1 cellular context compared by ENCODE assay signal in the genomic region with DNA sequence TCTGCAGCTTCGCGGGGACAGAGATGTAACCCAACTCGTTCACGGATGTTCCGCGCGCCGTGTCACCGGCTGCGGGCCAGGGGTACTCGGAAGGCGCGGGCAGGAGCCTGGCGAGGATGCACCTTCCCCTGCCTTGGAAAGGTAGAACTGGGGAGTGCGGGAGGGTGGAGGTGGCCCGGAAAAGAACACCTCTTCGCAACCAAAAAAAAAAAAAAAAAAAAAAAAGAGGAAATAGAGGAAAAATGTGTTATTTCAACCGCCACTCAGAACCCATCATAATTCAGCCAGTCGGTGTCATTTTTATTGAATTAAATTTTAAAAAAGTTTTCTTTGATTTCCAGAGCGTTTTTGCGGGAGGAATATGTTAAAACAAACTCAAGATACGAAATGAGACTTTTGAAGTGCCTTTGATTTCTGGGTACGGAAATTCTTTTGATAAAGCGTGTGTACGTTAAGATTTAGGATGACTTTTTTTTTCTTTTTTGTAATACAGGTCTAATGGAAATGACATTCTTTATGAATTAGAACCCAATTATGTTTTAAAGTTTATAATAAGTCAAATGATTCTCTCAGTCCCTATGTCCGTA.
A peak's percentile ranks its signal among the peaks of the same experiment; 100 is the strongest.
TF ChIP-seq lines count a peak whose summit lies in the region.

No MANE protein-coding gene starts in this region.

TF ChIP-seq in GM12878, 131 proteins besides CTCF, POLR2A, EP300 and RAD21 (continues in another document):
- TF ChIP-seq SIN3A (IDR thresholded peaks at IDR 0.05; ENCODE audit: low read depth, low read length) (no peak), ZNF217 (IDR thresholded peaks at IDR 0.05) (no peak), SUZ12 (IDR thresholded peaks at IDR 0.05; ENCODE audit: unreplicated experiment) (no peak), CHD2 (IDR thresholded peaks at IDR 0.05; ENCODE audit: borderline replicate concordance, low read depth, low read length) (no peak), IRF4 (IDR thresholded peaks at IDR 0.05; ENCODE audit: low read depth, low read length) (no peak), CBFB (IDR thresholded peaks at IDR 0.05; ENCODE audit: low read depth) (no peak), SMAD1 (IDR thresholded peaks at IDR 0.05; ENCODE audit: low read depth, partially characterized antibody) (peak; percentile 52), HDAC6 (IDR thresholded peaks at IDR 0.05; ENCODE audit: unreplicated experiment) (no peak), SIX5 (IDR thresholded peaks at IDR 0.05; ENCODE audit: low read depth, low read length, severe bottlenecking) (no peak), ZZZ3 (IDR thresholded peaks at IDR 0.05; ENCODE audit: control insufficient read depth, insufficient read length, low read depth) (no peak), TARDBP (IDR thresholded peaks at IDR 0.05; ENCODE audit: borderline replicate concordance) (no peak), RB1 (IDR thresholded peaks at IDR 0.05; ENCODE audit: borderline replicate concordance) (no peak), BHLHE40 (IDR thresholded peaks at IDR 0.05; ENCODE audit: borderline replicate concordance in 1 of 2, low read depth in 2 of 2, low read length in 1 of 2) (peak in 1 of 2 experiments; percentile 17; a peak in 1 of 4 replicates), DPF2 (IDR thresholded peaks at IDR 0.05) (peak; percentile 70), PAX5 (IDR thresholded peaks at IDR 0.05; ENCODE audit: borderline replicate concordance, low read depth, low read length) (no peak), POU2F2 (IDR thresholded peaks at IDR 0.05; ENCODE audit: borderline replicate concordance, low read depth, low read length) (no peak), IKZF1 (conservative IDR thresholded peaks at IDR 0.05) (peak; percentile 79), NBN (IDR thresholded peaks at IDR 0.05) (no peak; the same call in none of the 2 replicates), KDM1A (IDR thresholded peaks at IDR 0.05; ENCODE audit: borderline replicate concordance) (no peak), MTA2 (IDR thresholded peaks at IDR 0.05; ENCODE audit: low read depth) (no peak), YBX1 (IDR thresholded peaks at IDR 0.05) (no peak), BCL11A (IDR thresholded peaks at IDR 0.05; ENCODE audit: low read depth, low read length) (no peak), RFX5 (IDR thresholded peaks at IDR 0.05; ENCODE audit: low read depth, low read length) (no peak), CHD1 (IDR thresholded peaks at IDR 0.05; ENCODE audit: low read depth, low read length) (peak; percentile 41; the same call in 1 of the 2 replicates), NR2C1 (IDR thresholded peaks at IDR 0.05) (no peak), RELA (IDR thresholded peaks at IDR 0.05; ENCODE audit: borderline replicate concordance, partially characterized antibody) (no peak), JUND (IDR thresholded peaks at IDR 0.05; ENCODE audit: low read depth, low read length) (0 out of 2 replicates have a peak, but pooled peaks have one; percentile 19), PML (IDR thresholded peaks at IDR 0.05; ENCODE audit: low read length) (no peak; the same call in 1 of the 2 replicates), NFXL1 (IDR thresholded peaks at IDR 0.05; ENCODE audit: borderline replicate concordance) (no peak), SP1 (IDR thresholded peaks at IDR 0.05; ENCODE audit: low read depth, low read length) (no peak), CBX5 (IDR thresholded peaks at IDR 0.05; ENCODE audit: low read depth) (peak; percentile 55; the same call in 1 of the 2 replicates), ATF7 (IDR thresholded peaks at IDR 0.05; ENCODE audit: low read depth) (peak; percentile 34; the same call in 1 of the 2 replicates), STAT3 (IDR thresholded peaks at IDR 0.05; ENCODE audit: low read depth, low read length) (no peak), MTA3 (IDR thresholded peaks at IDR 0.05; ENCODE audit: borderline replicate concordance, low read length) (no peak), CEBPB (IDR thresholded peaks at IDR 0.05; ENCODE audit: borderline replicate concordance in 1 of 2, low read depth in 2 of 2, low read length in 2 of 2) (no peak), ZNF24 (IDR thresholded peaks at IDR 0.05) (no peak), MEF2B (IDR thresholded peaks at IDR 0.05; ENCODE audit: partially characterized antibody, poor library complexity, severe bottlenecking) (peak; percentile 10), TAF1 (IDR thresholded peaks at IDR 0.05; ENCODE audit: borderline replicate concordance, low read depth, low read length) (no peak), NR2F1 (conservative IDR thresholded peaks at IDR 0.05) (no peak), TCF7 (IDR thresholded peaks at IDR 0.05; ENCODE audit: borderline replicate concordance) (no peak), FOS (IDR thresholded peaks at IDR 0.05; ENCODE audit: borderline replicate concordance, extremely low read depth, insufficient read length) (no peak), STAT1 (conservative IDR thresholded peaks at IDR 0.05) (no peak), EGR1 (IDR thresholded peaks at IDR 0.05; ENCODE audit: borderline replicate concordance in 1 of 2, low read depth in 2 of 2, low read length in 2 of 2) (peak in 1 of 2 experiments; percentile 46; a peak in 1 of 3 replicates), CREM (IDR thresholded peaks at IDR 0.05; ENCODE audit: low read depth) (no peak), ETV6 (conservative IDR thresholded peaks at IDR 0.05 in 1 of 2, IDR thresholded peaks at IDR 0.05 in 1 of 2; ENCODE audit: borderline replicate concordance in 1 of 2, low read depth in 1 of 2) (no peak)
- TF ChIP-seq, protein P1, sequence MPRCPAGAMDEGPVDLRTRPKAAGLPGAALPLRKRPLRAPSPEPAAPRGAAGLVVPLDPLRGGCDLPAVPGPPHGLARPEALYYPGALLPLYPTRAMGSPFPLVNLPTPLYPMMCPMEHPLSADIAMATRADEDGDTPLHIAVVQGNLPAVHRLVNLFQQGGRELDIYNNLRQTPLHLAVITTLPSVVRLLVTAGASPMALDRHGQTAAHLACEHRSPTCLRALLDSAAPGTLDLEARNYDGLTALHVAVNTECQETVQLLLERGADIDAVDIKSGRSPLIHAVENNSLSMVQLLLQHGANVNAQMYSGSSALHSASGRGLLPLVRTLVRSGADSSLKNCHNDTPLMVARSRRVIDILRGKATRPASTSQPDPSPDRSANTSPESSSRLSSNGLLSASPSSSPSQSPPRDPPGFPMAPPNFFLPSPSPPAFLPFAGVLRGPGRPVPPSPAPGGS (IDR thresholded peaks at IDR 0.05; ENCODE audit: borderline replicate concordance, insufficient read depth, low read depth, low read length, poor library complexity, severe bottlenecking): no peak
- TF ChIP-seq, protein P2, sequence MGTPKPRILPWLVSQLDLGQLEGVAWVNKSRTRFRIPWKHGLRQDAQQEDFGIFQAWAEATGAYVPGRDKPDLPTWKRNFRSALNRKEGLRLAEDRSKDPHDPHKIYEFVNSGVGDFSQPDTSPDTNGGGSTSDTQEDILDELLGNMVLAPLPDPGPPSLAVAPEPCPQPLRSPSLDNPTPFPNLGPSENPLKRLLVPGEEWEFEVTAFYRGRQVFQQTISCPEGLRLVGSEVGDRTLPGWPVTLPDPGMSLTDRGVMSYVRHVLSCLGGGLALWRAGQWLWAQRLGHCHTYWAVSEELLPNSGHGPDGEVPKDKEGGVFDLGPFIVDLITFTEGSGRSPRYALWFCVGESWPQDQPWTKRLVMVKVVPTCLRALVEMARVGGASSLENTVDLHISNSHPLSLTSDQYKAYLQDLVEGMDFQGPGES (IDR thresholded peaks at IDR 0.05): no peak
- TF ChIP-seq, protein P3, sequence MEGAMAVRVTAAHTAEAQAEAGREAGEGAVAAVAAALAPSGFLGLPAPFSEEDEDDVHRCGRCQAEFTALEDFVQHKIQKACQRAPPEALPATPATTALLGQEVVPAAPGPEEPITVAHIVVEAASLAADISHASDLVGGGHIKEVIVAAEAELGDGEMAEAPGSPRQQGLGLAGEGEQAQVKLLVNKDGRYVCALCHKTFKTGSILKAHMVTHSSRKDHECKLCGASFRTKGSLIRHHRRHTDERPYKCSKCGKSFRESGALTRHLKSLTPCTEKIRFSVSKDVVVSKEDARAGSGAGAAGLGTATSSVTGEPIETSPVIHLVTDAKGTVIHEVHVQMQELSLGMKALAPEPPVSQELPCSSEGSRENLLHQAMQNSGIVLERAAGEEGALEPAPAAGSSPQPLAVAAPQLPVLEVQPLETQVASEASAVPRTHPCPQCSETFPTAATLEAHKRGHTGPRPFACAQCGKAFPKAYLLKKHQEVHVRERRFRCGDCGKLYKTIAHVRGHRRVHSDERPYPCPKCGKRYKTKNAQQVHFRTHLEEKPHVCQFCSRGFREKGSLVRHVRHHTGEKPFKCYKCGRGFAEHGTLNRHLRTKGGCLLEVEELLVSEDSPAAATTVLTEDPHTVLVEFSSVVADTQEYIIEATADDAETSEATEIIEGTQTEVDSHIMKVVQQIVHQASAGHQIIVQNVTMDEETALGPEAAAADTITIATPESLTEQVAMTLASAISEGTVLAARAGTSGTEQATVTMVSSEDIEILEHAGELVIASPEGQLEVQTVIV (IDR thresholded peaks at IDR 0.05; ENCODE audit: borderline replicate concordance, partially characterized antibody): no peak
- TF ChIP-seq, protein P4, sequence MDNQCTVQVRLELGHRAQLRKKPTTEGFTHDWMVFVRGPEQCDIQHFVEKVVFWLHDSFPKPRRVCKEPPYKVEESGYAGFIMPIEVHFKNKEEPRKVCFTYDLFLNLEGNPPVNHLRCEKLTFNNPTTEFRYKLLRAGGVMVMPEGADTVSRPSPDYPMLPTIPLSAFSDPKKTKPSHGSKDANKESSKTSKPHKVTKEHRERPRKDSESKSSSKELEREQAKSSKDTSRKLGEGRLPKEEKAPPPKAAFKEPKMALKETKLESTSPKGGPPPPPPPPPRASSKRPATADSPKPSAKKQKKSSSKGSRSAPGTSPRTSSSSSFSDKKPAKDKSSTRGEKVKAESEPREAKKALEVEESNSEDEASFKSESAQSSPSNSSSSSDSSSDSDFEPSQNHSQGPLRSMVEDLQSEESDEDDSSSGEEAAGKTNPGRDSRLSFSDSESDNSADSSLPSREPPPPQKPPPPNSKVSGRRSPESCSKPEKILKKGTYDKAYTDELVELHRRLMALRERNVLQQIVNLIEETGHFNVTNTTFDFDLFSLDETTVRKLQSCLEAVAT (IDR thresholded peaks at IDR 0.05): peak; percentile 95; the same call in 1 of the 2 replicates
- TF ChIP-seq, protein P5, sequence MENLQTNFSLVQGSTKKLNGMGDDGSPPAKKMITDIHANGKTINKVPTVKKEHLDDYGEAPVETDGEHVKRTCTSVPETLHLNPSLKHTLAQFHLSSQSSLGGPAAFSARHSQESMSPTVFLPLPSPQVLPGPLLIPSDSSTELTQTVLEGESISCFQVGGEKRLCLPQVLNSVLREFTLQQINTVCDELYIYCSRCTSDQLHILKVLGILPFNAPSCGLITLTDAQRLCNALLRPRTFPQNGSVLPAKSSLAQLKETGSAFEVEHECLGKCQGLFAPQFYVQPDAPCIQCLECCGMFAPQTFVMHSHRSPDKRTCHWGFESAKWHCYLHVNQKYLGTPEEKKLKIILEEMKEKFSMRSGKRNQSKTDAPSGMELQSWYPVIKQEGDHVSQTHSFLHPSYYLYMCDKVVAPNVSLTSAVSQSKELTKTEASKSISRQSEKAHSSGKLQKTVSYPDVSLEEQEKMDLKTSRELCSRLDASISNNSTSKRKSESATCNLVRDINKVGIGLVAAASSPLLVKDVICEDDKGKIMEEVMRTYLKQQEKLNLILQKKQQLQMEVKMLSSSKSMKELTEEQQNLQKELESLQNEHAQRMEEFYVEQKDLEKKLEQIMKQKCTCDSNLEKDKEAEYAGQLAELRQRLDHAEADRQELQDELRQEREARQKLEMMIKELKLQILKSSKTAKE (IDR thresholded peaks at IDR 0.05; ENCODE audit: low read depth, poor library complexity, severe bottlenecking): peak; percentile 60
- TF ChIP-seq, protein P6, sequence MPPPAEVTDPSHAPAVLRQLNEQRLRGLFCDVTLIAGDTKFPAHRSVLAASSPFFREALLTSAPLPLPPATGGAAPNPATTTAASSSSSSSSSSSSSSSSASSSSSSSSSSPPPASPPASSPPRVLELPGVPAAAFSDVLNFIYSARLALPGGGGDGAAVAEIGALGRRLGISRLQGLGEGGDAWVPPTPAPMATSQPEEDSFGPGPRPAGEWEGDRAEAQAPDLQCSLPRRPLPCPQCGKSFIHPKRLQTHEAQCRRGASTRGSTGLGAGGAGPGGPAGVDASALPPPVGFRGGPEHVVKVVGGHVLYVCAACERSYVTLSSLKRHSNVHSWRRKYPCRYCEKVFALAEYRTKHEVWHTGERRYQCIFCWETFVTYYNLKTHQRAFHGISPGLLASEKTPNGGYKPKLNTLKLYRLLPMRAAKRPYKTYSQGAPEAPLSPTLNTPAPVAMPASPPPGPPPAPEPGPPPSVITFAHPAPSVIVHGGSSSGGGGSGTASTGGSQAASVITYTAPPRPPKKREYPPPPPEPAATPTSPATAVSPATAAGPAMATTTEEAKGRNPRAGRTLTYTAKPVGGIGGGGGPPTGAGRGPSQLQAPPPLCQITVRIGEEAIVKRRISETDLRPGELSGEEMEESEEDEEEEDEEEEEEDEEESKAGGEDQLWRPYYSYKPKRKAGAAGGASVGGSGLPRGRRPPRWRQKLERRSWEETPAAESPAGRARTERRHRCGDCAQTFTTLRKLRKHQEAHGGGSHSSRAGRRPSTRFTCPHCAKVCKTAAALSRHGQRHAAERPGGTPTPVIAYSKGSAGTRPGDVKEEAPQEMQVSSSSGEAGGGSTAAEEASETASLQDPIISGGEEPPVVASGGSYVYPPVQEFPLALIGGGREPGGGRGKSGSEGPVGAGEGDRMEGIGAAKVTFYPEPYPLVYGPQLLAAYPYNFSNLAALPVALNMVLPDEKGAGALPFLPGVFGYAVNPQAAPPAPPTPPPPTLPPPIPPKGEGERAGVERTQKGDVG (CRISPR knock-in tag; IDR thresholded peaks at IDR 0.05): no peak
- TF ChIP-seq, protein P7, sequence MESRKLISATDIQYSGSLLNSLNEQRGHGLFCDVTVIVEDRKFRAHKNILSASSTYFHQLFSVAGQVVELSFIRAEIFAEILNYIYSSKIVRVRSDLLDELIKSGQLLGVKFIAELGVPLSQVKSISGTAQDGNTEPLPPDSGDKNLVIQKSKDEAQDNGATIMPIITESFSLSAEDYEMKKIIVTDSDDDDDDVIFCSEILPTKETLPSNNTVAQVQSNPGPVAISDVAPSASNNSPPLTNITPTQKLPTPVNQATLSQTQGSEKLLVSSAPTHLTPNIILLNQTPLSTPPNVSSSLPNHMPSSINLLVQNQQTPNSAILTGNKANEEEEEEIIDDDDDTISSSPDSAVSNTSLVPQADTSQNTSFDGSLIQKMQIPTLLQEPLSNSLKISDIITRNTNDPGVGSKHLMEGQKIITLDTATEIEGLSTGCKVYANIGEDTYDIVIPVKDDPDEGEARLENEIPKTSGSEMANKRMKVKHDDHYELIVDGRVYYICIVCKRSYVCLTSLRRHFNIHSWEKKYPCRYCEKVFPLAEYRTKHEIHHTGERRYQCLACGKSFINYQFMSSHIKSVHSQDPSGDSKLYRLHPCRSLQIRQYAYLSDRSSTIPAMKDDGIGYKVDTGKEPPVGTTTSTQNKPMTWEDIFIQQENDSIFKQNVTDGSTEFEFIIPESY (IDR thresholded peaks at IDR 0.05): no peak
- TF ChIP-seq, protein P8, sequence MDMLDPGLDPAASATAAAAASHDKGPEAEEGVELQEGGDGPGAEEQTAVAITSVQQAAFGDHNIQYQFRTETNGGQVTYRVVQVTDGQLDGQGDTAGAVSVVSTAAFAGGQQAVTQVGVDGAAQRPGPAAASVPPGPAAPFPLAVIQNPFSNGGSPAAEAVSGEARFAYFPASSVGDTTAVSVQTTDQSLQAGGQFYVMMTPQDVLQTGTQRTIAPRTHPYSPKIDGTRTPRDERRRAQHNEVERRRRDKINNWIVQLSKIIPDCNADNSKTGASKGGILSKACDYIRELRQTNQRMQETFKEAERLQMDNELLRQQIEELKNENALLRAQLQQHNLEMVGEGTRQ (IDR thresholded peaks at IDR 0.05; ENCODE audit: borderline replicate concordance, low read depth, low read length): no peak
- TF ChIP-seq, protein P9, sequence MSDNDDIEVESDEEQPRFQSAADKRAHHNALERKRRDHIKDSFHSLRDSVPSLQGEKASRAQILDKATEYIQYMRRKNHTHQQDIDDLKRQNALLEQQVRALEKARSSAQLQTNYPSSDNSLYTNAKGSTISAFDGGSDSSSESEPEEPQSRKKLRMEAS (IDR thresholded peaks at IDR 0.05; ENCODE audit: low read depth, low read length): no peak
